1 cellular context compared by ENCODE assay signal in the genomic region with DNA sequence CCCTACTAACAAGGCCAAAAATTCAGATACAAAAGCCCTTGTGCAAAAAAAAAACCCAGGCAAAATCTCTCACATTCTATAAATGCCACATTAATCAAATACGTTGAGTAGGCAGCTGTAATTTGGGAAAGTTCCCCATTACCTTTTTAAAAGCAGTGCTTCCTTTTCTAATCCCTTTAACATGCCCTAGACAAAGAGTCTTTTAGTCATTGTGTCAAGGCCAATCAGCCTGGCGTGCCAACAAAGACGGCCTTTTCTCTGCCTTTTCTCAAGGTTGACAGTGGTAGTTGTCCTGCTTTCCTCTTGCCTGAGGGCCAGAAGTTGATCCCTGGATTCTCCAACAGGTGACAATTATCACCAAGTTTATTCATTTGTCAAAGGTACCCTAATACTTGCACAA.
TF ChIP-seq lines count a peak whose summit lies in the region.

No MANE protein-coding gene starts in this region.

TF ChIP-seq in SK-N-SH, 30 proteins besides CTCF, POLR2A, EP300 and RAD21 (continued from another document):
- TF ChIP-seq, protein P1, sequence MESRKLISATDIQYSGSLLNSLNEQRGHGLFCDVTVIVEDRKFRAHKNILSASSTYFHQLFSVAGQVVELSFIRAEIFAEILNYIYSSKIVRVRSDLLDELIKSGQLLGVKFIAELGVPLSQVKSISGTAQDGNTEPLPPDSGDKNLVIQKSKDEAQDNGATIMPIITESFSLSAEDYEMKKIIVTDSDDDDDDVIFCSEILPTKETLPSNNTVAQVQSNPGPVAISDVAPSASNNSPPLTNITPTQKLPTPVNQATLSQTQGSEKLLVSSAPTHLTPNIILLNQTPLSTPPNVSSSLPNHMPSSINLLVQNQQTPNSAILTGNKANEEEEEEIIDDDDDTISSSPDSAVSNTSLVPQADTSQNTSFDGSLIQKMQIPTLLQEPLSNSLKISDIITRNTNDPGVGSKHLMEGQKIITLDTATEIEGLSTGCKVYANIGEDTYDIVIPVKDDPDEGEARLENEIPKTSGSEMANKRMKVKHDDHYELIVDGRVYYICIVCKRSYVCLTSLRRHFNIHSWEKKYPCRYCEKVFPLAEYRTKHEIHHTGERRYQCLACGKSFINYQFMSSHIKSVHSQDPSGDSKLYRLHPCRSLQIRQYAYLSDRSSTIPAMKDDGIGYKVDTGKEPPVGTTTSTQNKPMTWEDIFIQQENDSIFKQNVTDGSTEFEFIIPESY (IDR thresholded peaks at IDR 0.05; ENCODE audit: borderline replicate concordance, low read depth), result no peak
- TF ChIP-seq, protein P2, sequence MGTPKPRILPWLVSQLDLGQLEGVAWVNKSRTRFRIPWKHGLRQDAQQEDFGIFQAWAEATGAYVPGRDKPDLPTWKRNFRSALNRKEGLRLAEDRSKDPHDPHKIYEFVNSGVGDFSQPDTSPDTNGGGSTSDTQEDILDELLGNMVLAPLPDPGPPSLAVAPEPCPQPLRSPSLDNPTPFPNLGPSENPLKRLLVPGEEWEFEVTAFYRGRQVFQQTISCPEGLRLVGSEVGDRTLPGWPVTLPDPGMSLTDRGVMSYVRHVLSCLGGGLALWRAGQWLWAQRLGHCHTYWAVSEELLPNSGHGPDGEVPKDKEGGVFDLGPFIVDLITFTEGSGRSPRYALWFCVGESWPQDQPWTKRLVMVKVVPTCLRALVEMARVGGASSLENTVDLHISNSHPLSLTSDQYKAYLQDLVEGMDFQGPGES (IDR thresholded peaks at IDR 0.05; ENCODE audit: low read depth, low read length), result no peak
- TF ChIP-seq JUND (IDR thresholded peaks at IDR 0.05) (no peak), GABPA (IDR thresholded peaks at IDR 0.05; ENCODE audit: low read depth) (no peak), TCF12 (IDR thresholded peaks at IDR 0.05) (no peak), FOXM1 (IDR thresholded peaks at IDR 0.05; ENCODE audit: low read depth) (no peak), FOSL2 (IDR thresholded peaks at IDR 0.05; ENCODE audit: borderline replicate concordance, low read depth) (no peak), RXRA (IDR thresholded peaks at IDR 0.05; ENCODE audit: borderline replicate concordance, low read depth) (no peak)
- TF ChIP-seq, protein P3, sequence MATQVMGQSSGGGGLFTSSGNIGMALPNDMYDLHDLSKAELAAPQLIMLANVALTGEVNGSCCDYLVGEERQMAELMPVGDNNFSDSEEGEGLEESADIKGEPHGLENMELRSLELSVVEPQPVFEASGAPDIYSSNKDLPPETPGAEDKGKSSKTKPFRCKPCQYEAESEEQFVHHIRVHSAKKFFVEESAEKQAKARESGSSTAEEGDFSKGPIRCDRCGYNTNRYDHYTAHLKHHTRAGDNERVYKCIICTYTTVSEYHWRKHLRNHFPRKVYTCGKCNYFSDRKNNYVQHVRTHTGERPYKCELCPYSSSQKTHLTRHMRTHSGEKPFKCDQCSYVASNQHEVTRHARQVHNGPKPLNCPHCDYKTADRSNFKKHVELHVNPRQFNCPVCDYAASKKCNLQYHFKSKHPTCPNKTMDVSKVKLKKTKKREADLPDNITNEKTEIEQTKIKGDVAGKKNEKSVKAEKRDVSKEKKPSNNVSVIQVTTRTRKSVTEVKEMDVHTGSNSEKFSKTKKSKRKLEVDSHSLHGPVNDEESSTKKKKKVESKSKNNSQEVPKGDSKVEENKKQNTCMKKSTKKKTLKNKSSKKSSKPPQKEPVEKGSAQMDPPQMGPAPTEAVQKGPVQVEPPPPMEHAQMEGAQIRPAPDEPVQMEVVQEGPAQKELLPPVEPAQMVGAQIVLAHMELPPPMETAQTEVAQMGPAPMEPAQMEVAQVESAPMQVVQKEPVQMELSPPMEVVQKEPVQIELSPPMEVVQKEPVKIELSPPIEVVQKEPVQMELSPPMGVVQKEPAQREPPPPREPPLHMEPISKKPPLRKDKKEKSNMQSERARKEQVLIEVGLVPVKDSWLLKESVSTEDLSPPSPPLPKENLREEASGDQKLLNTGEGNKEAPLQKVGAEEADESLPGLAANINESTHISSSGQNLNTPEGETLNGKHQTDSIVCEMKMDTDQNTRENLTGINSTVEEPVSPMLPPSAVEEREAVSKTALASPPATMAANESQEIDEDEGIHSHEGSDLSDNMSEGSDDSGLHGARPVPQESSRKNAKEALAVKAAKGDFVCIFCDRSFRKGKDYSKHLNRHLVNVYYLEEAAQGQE (IDR thresholded peaks at IDR 0.05; ENCODE audit: low read depth, low read length), result no peak
